ENCODE assay signal across 2 cellular contexts in the genomic region with DNA sequence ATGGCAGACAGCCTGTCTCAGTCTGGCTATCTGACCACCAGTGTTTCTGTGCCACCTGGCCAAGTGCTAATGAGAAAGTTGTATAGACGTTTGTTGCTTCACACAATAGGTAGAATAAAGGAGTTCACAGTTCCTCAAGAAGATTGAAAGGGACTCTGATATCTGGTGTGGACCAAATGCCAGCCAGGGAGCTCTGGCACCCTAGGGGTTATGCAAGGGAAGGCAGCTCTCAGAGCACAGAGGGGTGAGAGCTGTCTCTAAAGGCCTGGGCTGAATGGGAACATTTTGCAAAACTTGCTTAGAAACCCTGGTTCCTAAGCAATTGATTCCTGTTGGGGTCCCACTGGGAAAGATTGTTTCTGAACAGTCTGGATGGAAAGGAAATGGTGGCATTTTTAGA.
TF ChIP-seq lines count a peak whose summit lies in the region.

No MANE protein-coding gene starts in this region.

TF ChIP-seq in GM23338, 12 proteins besides CTCF, POLR2A, EP300 and RAD21 (continued from another document):
- no peak for TF ChIP-seq EZH2phosphoT487 (IDR thresholded peaks at IDR 0.05; ENCODE audit: unreplicated experiment)
- TF ChIP-seq, protein P1, sequence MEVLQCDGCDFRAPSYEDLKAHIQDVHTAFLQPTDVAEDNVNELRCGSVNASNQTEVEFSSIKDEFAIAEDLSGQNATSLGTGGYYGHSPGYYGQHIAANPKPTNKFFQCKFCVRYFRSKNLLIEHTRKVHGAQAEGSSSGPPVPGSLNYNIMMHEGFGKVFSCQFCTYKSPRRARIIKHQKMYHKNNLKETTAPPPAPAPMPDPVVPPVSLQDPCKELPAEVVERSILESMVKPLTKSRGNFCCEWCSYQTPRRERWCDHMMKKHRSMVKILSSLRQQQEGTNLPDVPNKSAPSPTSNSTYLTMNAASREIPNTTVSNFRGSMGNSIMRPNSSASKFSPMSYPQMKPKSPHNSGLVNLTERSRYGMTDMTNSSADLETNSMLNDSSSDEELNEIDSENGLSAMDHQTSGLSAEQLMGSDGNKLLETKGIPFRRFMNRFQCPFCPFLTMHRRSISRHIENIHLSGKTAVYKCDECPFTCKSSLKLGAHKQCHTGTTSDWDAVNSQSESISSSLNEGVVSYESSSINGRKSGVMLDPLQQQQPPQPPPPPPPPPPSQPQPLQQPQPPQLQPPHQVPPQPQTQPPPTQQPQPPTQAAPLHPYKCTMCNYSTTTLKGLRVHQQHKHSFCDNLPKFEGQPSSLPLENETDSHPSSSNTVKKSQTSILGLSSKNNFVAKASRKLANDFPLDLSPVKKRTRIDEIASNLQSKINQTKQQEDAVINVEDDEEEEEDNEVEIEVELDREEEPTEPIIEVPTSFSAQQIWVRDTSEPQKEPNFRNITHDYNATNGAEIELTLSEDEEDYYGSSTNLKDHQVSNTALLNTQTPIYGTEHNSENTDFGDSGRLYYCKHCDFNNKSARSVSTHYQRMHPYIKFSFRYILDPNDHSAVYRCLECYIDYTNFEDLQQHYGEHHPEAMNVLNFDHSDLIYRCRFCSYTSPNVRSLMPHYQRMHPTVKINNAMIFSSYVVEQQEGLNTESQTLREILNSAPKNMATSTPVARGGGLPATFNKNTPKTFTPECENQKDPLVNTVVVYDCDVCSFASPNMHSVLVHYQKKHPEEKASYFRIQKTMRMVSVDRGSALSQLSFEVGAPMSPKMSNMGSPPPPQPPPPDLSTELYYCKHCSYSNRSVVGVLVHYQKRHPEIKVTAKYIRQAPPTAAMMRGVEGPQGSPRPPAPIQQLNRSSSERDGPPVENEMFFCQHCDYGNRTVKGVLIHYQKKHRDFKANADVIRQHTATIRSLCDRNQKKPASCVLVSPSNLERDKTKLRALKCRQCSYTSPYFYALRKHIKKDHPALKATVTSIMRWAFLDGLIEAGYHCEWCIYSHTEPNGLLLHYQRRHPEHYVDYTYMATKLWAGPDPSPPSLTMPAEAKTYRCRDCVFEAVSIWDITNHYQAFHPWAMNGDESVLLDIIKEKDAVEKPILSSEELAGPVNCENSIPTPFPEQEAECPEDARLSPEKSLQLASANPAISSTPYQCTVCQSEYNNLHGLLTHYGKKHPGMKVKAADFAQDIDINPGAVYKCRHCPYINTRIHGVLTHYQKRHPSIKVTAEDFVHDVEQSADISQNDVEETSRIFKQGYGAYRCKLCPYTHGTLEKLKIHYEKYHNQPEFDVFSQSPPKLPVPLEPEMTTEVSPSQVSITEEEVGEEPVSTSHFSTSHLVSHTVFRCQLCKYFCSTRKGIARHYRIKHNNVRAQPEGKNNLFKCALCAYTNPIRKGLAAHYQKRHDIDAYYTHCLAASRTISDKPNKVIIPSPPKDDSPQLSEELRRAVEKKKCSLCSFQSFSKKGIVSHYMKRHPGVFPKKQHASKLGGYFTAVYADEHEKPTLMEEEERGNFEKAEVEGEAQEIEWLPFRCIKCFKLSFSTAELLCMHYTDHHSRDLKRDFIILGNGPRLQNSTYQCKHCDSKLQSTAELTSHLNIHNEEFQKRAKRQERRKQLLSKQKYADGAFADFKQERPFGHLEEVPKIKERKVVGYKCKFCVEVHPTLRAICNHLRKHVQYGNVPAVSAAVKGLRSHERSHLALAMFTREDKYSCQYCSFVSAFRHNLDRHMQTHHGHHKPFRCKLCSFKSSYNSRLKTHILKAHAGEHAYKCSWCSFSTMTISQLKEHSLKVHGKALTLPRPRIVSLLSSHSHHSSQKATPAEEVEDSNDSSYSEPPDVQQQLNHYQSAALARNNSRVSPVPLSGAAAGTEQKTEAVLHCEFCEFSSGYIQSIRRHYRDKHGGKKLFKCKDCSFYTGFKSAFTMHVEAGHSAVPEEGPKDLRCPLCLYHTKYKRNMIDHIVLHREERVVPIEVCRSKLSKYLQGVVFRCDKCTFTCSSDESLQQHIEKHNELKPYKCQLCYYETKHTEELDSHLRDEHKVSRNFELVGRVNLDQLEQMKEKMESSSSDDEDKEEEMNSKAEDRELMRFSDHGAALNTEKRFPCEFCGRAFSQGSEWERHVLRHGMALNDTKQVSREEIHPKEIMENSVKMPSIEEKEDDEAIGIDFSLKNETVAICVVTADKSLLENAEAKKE (CRISPR knock-in tag; IDR thresholded peaks at IDR 0.05): no peak
- no peak for TF ChIP-seq CREB1 (CRISPR knock-in tag; IDR thresholded peaks at IDR 0.05; ENCODE audit: low read depth)
- TF ChIP-seq, protein P2, sequence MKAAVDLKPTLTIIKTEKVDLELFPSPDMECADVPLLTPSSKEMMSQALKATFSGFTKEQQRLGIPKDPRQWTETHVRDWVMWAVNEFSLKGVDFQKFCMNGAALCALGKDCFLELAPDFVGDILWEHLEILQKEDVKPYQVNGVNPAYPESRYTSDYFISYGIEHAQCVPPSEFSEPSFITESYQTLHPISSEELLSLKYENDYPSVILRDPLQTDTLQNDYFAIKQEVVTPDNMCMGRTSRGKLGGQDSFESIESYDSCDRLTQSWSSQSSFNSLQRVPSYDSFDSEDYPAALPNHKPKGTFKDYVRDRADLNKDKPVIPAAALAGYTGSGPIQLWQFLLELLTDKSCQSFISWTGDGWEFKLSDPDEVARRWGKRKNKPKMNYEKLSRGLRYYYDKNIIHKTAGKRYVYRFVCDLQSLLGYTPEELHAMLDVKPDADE (IDR thresholded peaks at IDR 0.05): no peak
- TF ChIP-seq, protein P3, sequence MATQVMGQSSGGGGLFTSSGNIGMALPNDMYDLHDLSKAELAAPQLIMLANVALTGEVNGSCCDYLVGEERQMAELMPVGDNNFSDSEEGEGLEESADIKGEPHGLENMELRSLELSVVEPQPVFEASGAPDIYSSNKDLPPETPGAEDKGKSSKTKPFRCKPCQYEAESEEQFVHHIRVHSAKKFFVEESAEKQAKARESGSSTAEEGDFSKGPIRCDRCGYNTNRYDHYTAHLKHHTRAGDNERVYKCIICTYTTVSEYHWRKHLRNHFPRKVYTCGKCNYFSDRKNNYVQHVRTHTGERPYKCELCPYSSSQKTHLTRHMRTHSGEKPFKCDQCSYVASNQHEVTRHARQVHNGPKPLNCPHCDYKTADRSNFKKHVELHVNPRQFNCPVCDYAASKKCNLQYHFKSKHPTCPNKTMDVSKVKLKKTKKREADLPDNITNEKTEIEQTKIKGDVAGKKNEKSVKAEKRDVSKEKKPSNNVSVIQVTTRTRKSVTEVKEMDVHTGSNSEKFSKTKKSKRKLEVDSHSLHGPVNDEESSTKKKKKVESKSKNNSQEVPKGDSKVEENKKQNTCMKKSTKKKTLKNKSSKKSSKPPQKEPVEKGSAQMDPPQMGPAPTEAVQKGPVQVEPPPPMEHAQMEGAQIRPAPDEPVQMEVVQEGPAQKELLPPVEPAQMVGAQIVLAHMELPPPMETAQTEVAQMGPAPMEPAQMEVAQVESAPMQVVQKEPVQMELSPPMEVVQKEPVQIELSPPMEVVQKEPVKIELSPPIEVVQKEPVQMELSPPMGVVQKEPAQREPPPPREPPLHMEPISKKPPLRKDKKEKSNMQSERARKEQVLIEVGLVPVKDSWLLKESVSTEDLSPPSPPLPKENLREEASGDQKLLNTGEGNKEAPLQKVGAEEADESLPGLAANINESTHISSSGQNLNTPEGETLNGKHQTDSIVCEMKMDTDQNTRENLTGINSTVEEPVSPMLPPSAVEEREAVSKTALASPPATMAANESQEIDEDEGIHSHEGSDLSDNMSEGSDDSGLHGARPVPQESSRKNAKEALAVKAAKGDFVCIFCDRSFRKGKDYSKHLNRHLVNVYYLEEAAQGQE (IDR thresholded peaks at IDR 0.05; ENCODE audit: unreplicated experiment): no peak
- TF ChIP-seq NANOG (IDR thresholded peaks at IDR 0.05; ENCODE audit: borderline replicate concordance): no peak
- no peak for TF ChIP-seq ZNF114 (CRISPR knock-in tag; IDR thresholded peaks at IDR 0.05)

TF ChIP-seq in GM12878, 131 proteins besides CTCF, POLR2A, EP300 and RAD21 (continued from another document):
- no peak for TF ChIP-seq ZZZ3 (IDR thresholded peaks at IDR 0.05; ENCODE audit: control insufficient read depth, insufficient read length, low read depth)
- TF ChIP-seq MTA2 (IDR thresholded peaks at IDR 0.05; ENCODE audit: low read depth): no peak
- no peak for TF ChIP-seq POLR2AphosphoS2 (IDR thresholded peaks at IDR 0.05; ENCODE audit: low read depth, low read length)
- no peak for TF ChIP-seq TAF1 (IDR thresholded peaks at IDR 0.05; ENCODE audit: borderline replicate concordance, low read depth, low read length)
- TF ChIP-seq, protein P4, sequence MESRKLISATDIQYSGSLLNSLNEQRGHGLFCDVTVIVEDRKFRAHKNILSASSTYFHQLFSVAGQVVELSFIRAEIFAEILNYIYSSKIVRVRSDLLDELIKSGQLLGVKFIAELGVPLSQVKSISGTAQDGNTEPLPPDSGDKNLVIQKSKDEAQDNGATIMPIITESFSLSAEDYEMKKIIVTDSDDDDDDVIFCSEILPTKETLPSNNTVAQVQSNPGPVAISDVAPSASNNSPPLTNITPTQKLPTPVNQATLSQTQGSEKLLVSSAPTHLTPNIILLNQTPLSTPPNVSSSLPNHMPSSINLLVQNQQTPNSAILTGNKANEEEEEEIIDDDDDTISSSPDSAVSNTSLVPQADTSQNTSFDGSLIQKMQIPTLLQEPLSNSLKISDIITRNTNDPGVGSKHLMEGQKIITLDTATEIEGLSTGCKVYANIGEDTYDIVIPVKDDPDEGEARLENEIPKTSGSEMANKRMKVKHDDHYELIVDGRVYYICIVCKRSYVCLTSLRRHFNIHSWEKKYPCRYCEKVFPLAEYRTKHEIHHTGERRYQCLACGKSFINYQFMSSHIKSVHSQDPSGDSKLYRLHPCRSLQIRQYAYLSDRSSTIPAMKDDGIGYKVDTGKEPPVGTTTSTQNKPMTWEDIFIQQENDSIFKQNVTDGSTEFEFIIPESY (IDR thresholded peaks at IDR 0.05): no peak
- TF ChIP-seq, protein P5, sequence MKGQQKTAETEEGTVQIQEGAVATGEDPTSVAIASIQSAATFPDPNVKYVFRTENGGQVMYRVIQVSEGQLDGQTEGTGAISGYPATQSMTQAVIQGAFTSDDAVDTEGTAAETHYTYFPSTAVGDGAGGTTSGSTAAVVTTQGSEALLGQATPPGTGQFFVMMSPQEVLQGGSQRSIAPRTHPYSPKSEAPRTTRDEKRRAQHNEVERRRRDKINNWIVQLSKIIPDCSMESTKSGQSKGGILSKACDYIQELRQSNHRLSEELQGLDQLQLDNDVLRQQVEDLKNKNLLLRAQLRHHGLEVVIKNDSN (IDR thresholded peaks at IDR 0.05; ENCODE audit: borderline replicate concordance, extremely low read length, insufficient read depth, low read depth, low read length): no peak
